In the genomic region with DNA sequence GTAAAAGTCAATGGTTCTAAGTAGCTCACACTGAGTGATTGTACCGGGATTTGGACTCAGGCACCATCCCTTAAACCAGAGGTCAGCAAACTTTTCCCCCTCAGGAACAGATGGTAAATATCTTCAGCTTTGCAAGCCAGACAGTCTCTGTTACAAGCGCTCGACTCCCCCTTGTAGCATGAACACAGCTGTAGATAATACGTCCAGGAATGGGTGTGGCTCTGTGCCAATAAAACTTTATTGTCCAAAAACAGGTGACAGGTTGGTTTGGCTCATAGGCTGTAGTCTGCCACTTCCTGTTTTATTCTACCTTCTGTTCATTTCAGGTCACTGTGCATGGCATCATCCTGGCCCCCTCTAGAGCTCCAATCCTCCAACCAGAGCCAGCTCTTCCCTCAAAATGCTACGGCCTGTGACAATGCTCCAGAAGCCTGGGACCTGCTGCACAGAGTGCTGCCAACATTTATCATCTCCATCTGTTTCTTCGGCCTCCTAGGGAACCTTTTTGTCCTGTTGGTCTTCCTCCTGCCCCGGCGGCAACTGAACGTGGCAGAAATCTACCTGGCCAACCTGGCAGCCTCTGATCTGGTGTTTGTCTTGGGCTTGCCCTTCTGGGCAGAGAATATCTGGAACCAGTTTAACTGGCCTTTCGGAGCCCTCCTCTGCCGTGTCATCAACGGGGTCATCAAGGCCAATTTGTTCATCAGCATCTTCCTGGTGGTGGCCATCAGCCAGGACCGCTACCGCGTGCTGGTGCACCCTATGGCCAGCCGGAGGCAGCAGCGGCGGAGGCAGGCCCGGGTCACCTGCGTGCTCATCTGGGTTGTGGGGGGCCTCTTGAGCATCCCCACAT, we compare ENCODE assay signal across 17 cellular contexts. TPM values are rescaled to one million over a fixed set of nuclear protein-coding genes. Genes with fewer than 3 reads are reported as not detected.
DNase-seq lines count a peak whose midpoint lies in the region; ATAC-seq, FAIRE-seq and TF ChIP-seq lines count a peak whose summit lies in the region.
"Had no signal": no experiment of that assay in that cellular context is flagged by ENCODE, and none has a peak within 500 bp of the region (broad histone marks: within the 10 kb centered on the region; RNA-seq: fewer than 3 reads in every experiment).

No MANE protein-coding gene starts in this region.

- H3K9me2 ChIP-seq in OCI-LY7 (ENCODE audit: insufficient read depth, low read length) = no peaks in the 10 kb centered on the region

- H3K9me3 ChIP-seq in OCI-LY7 (ENCODE audit: low read length) (no peaks in the 10 kb centered on the region), small intestine (ENCODE audit: control insufficient read depth, low read depth) (no peaks in the 10 kb centered on the region)
- H3K9me3 ChIP-seq: ovary had no signal

- CTCF ChIA-PET in activated naive CD4-positive, alpha-beta T cell treated with anti-CD3 and anti-CD28 coated beads for 36 hours (lab: Charles Lee) = no interaction called here
- CTCF ChIA-PET in activated naive CD4-positive, alpha-beta T cell treated with anti-CD3 and anti-CD28 coated beads, Interleukin-2, amount 10 ng/mL, durations not matched to agents 7 days and 5 days (lab: Charles Lee) = interaction anchor here (1.2 kb wide), 1 partner anchor 10 kb away, joined by 3 read pairs; no protein-coding TSS in a partner anchor
- CTCF ChIA-PET in OCI-LY7 (lab: Charles Lee; ENCODE audit: unreplicated experiment) = no interaction called here

- no peak overlapping the region for H3K4me3 ChIP-seq in OCI-LY7 (ENCODE audit: low read depth, low read length, poor library complexity, severe bottlenecking)
- H3K4me3 ChIP-seq in small intestine (ENCODE audit: low read depth in 1 of 2, low read length in 2 of 2) = no peak overlapping the region
- H3K4me3 ChIP-seq: ovary had no signal

- ATAC-seq in esophagus mucosa = peak; percentile 49
- ATAC-seq in activated T-cell treated with anti-CD3 and anti-CD28 coated beads, Interleukin-2, amount 50 U/mL, for 4 hours = no peak
- ATAC-seq: left lobe of liver had no signal

- peak overlapping the region; percentile 21 for H3K27ac Mint-ChIP-seq in activated naive CD4-positive, alpha-beta T cell treated with anti-CD3 and anti-CD28 coated beads for 36 hours
- no peak overlapping the region for H3K27ac Mint-ChIP-seq in activated naive CD4-positive, alpha-beta T cell treated with anti-CD3 and anti-CD28 coated beads, Interleukin-2, amount 10 ng/mL, durations not matched to agents 7 days and 5 days

- no peaks in the 10 kb centered on the region for H4K20me1 ChIP-seq in OCI-LY7 (ENCODE audit: insufficient read depth, low read length)

- no peaks in the 10 kb centered on the region for H3K36me3 Mint-ChIP-seq in activated naive CD4-positive, alpha-beta T cell treated with anti-CD3 and anti-CD28 coated beads for 36 hours (ENCODE audit: low read depth)
- no peaks in the 10 kb centered on the region for H3K36me3 Mint-ChIP-seq in activated naive CD4-positive, alpha-beta T cell treated with anti-CD3 and anti-CD28 coated beads, Interleukin-2, amount 10 ng/mL, durations not matched to agents 7 days and 5 days
- H3K36me3 Mint-ChIP-seq in activated T-cell treated with anti-CD3 and anti-CD28 coated beads, Interleukin-2, amount 50 U/mL, for 4 hours (ENCODE audit: insufficient read depth) = no peaks in the 10 kb centered on the region

- H3K9me3 Mint-ChIP-seq in activated naive CD4-positive, alpha-beta T cell treated with anti-CD3 and anti-CD28 coated beads for 36 hours = no peaks in the 10 kb centered on the region
- no peaks in the 10 kb centered on the region for H3K9me3 Mint-ChIP-seq in activated naive CD4-positive, alpha-beta T cell treated with anti-CD3 and anti-CD28 coated beads, Interleukin-2, amount 10 ng/mL, durations not matched to agents 7 days and 5 days
- no peaks in the 10 kb centered on the region for H3K9me3 Mint-ChIP-seq in activated T-cell treated with anti-CD3 and anti-CD28 coated beads, Interleukin-2, amount 50 U/mL, for 4 hours

- no peaks in the 10 kb centered on the region for H3K27me3 Mint-ChIP-seq in activated naive CD4-positive, alpha-beta T cell treated with anti-CD3 and anti-CD28 coated beads for 36 hours (ENCODE audit: low read depth)
- peaks cover 13% of the 10 kb centered on the region for H3K27me3 Mint-ChIP-seq in activated naive CD4-positive, alpha-beta T cell treated with anti-CD3 and anti-CD28 coated beads, Interleukin-2, amount 10 ng/mL, durations not matched to agents 7 days and 5 days
- H3K27me3 Mint-ChIP-seq in activated T-cell treated with anti-CD3 and anti-CD28 coated beads, Interleukin-2, amount 50 U/mL, for 4 hours (ENCODE audit: low read depth) = peaks cover 8% of the 10 kb centered on the region

- H3K4me1 ChIP-seq in OCI-LY7 (ENCODE audit: insufficient read depth, low read length, poor library complexity, severe bottlenecking) (no peaks in the 10 kb centered on the region), small intestine (ENCODE audit: control insufficient read depth in 2 of 2, insufficient read depth in 1 of 2, low read depth in 1 of 2, low read length in 1 of 2) (peaks cover 0 to 2% of the 10 kb centered on the region in 2 donors)

- no peak overlapping the region for H3K4me3 Mint-ChIP-seq in activated naive CD4-positive, alpha-beta T cell treated with anti-CD3 and anti-CD28 coated beads for 36 hours
- no peak overlapping the region for H3K4me3 Mint-ChIP-seq in activated naive CD4-positive, alpha-beta T cell treated with anti-CD3 and anti-CD28 coated beads, Interleukin-2, amount 10 ng/mL, durations not matched to agents 7 days and 5 days
- H3K4me3 Mint-ChIP-seq in activated T-cell treated with anti-CD3 and anti-CD28 coated beads, Interleukin-2, amount 50 U/mL, for 4 hours = no peak overlapping the region

- no peak overlapping the region for H2AFZ ChIP-seq in OCI-LY7 (ENCODE audit: low read length)

- no peak for TF ChIP-seq CTCF in OCI-LY7 (conservative IDR thresholded peaks at IDR 0.05; ENCODE audit: low read length)

- BruUV-seq in OCI-LY7 (replicated peaks; lab: Mats Ljungman, UMichigan) = no TSS peak

- no peaks in the 10 kb centered on the region for H3K36me3 ChIP-seq in OCI-LY7 (ENCODE audit: insufficient read depth, low read length)
- H3K36me3 ChIP-seq in small intestine (ENCODE audit: control insufficient read depth in 2 of 2, insufficient read depth in 2 of 2, low read length in 2 of 2) = no peaks in the 10 kb centered on the region
- H3K36me3 ChIP-seq: ovary had no signal

- FAIRE-seq in small intestine (lab: Jason Lieb, UNC) (no peak), GM19239 (lab: Jason Lieb, UNC) (no peak)
- FAIRE-seq: endothelial cell of umbilical vein, frontal cortex had no signal

- H3K27me3 ChIP-seq in small intestine (ENCODE audit: control insufficient read depth in 2 of 2, insufficient read depth in 2 of 2, low read length in 2 of 2) = no peaks in the 10 kb centered on the region
- H3K27me3 ChIP-seq: ovary had no signal

- no peaks in the 10 kb centered on the region for H3K79me2 ChIP-seq in OCI-LY7 (ENCODE audit: insufficient read depth, low read depth, low read length)

- intact Hi-C loops in activated naive CD4-positive, alpha-beta T cell treated with anti-CD3 and anti-CD28 coated beads for 36 hours (cut with micrococcal nuclease) = no loop called here
- intact Hi-C loops in OCI-LY7 (cut with micrococcal nuclease; ENCODE audit: unreplicated experiment) = no loop called here

- no peaks in the 10 kb centered on the region for H3K4me1 Mint-ChIP-seq in activated naive CD4-positive, alpha-beta T cell treated with anti-CD3 and anti-CD28 coated beads for 36 hours (ENCODE audit: low read depth)
- H3K4me1 Mint-ChIP-seq in activated naive CD4-positive, alpha-beta T cell treated with anti-CD3 and anti-CD28 coated beads, Interleukin-2, amount 10 ng/mL, durations not matched to agents 7 days and 5 days = no peaks in the 10 kb centered on the region
- H3K4me1 Mint-ChIP-seq in activated T-cell treated with anti-CD3 and anti-CD28 coated beads, Interleukin-2, amount 50 U/mL, for 4 hours (ENCODE audit: low read depth) = no peaks in the 10 kb centered on the region

- no peak overlapping the region for H3K4me2 ChIP-seq in OCI-LY7 (ENCODE audit: low read length)

- POLR2A ChIA-PET in OCI-LY7 (lab: Charles Lee) = no interaction called here

- H3K27ac ChIP-seq in OCI-LY7 (ENCODE audit: low read depth, low read length, poor library complexity, severe bottlenecking) (no peak overlapping the region), small intestine (ENCODE audit: low read depth in 1 of 2, low read length in 1 of 2) (peak overlapping the region in 1 of 2 donors; percentile 52)
- H3K27ac ChIP-seq: ovary had no signal

- DNase-seq in activated naive CD4-positive, alpha-beta T cell treated with anti-CD3 and anti-CD28 coated beads for 36 hours = no peak
- no peak for DNase-seq in activated naive CD4-positive, alpha-beta T cell treated with anti-CD3 and anti-CD28 coated beads, Interleukin-2, amount 10 ng/mL, durations not matched to agents 7 days and 5 days
- peak; percentile 2 for DNase-seq in OCI-LY7 (ENCODE audit: low spot score)
- peak; percentile 66 for DNase-seq in small intestine
- no peak for DNase-seq in GM19239 (ENCODE audit: insufficient read length, low spot score)
- no peak for DNase-seq in GF-D8 (lab: John Stamatoyannopoulos, UW)
- no peak for DNase-seq in activated T-cell treated with anti-CD3 and anti-CD28 coated beads, Interleukin-2, amount 50 U/mL, for 4 hours
- DNase-seq: activated CD4-positive, alpha-beta T cell treated with anti-CD3 and anti-CD28 coated beads for 1 hour; activated gamma-delta T cell treated with Interleukin-2 at 50 U/mL for 16 hours; NCI-H1092; ovary; SHP77; stimulated activated CD4-positive, alpha-beta T cell treated with anti-CD3 and anti-CD28 coated beads, Interleukin-2, amount 100 ng/mL, for 48 hours had no signal

- 80 to 81% (median 80%) methylated on average over 20 of the region's 20 CpGs for WGBS in small intestine, 3 donors

RNA-seq across cellular contexts. Expression of gene BDKRB1, which starts 7.6 kb away (rescaled TPM):
- total RNA-seq in activated naive CD4-positive, alpha-beta T cell treated with anti-CD3 and anti-CD28 coated beads for 36 hours = not detected
- not detected in 2 replicates for total RNA-seq in OCI-LY7 (2014; rRNA removed; shearing (Covaris generic))
- total RNA-seq in OCI-LY7 (2022) (not detected in 2 replicates), esophagus mucosa (6.1 TPM)
- 1 to 10 TPM; 1.1 to 4.3 (median 2.1) TPM for polyA plus RNA-seq in small intestine
- not detected for total RNA-seq in activated T-cell treated with anti-CD3 and anti-CD28 coated beads, Interleukin-2, amount 50 U/mL, for 4 hours
- total RNA-seq: endothelial cell of umbilical vein, left lobe of liver had no signal
- polyA plus RNA-seq: endothelial cell of umbilical vein had no signal

RNA-seq across cellular contexts. Expression of gene BDKRB2, which starts 58.9 kb away (rescaled TPM):
- under 1 TPM; 0.10 TPM for total RNA-seq in activated naive CD4-positive, alpha-beta T cell treated with anti-CD3 and anti-CD28 coated beads for 36 hours
- total RNA-seq in OCI-LY7 (2014; rRNA removed; shearing (Covaris generic)) = not detected in 2 replicates
- 0.17 and 0.18 TPM in 2 replicates for total RNA-seq in OCI-LY7 (2022)
- 22.1 TPM for total RNA-seq in esophagus mucosa
- polyA plus RNA-seq in small intestine = 1 to 10 TPM; 1.3 to 8.2 (median 4.1) TPM
- total RNA-seq in activated T-cell treated with anti-CD3 and anti-CD28 coated beads, Interleukin-2, amount 50 U/mL, for 4 hours = not detected

Comparison
In these comparisons a context has a peak if more than half of its experiments do, and no peak if none do; other contexts are left out.
1. DNase-seq: peak in OCI-LY7 (single experiment) and small intestine (single experiment); none in activated naive CD4-positive, alpha-beta T cell treated with anti-CD3 and anti-CD28 coated beads for 36 hours (single experiment), activated naive CD4-positive, alpha-beta T cell treated with anti-CD3 and anti-CD28 coated beads, Interleukin-2, amount 10 ng/mL, durations not matched to agents 7 days and 5 days (single experiment), GM19239 (single experiment), GF-D8 (single experiment) and activated T-cell treated with anti-CD3 and anti-CD28 coated beads, Interleukin-2, amount 50 U/mL, for 4 hours (single experiment).
2. RNA of gene BDKRB2, which starts 58.9 kb away (total RNA-seq): 22.1 TPM in esophagus mucosa (single experiment); 0.17 to 0.18 TPM in OCI-LY7, 0.10 TPM in activated naive CD4-positive, alpha-beta T cell treated with anti-CD3 and anti-CD28 coated beads for 36 hours and not detected in activated T-cell treated with anti-CD3 and anti-CD28 coated beads, Interleukin-2, amount 50 U/mL, for 4 hours; every median in the first group is over 10 times any median in the second.